In the genomic region with DNA sequence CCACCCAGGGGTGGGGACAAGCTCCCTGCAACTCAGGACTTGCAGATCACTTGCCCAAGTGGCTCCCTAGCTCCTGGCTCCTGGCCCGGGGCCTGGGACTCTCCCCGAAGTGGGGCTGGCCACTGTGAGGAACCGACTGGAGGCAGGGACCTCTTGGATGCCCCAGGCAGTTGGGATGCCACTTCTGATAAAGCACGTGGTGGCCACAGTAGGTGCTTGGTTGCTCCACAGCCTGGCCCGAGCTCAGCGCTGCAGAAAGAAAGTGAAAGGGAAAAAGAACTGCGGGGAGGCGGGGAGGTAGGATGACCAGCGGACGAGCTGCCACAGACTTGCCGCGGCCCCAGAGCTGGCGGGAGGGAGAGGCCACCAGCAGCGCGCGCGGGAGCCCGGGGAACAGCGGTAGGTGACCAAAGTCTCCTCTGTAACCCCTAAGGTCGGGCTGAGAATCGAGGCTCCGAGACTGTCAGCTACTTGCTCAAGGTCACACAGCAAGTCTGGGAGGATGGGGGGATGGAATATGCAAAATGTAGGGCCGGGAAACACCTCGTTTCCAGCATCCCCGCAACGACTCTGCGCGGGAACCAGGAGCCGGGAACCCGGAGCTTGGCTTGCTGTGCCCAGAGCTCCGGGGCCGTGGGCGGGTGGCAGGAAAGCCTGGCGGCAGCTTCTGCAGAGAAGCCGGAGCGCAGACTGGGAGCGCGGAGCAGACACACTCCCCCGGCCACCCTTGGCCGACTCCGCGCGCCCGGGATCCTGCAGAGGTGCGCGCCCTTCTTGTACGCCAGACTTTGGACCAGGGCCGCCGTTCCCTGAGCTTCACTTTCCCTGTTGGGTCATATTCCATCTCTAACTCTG, we compare ENCODE assay signal across 8 cellular contexts. TPM values are rescaled to one million over a fixed set of nuclear protein-coding genes. Genes with fewer than 3 reads are reported as not detected.
DNase-seq lines count a peak whose midpoint lies in the region; ATAC-seq, FAIRE-seq and TF ChIP-seq lines count a peak whose summit lies in the region.

No MANE protein-coding gene starts in this region.

- H3K36me3 ChIP-seq in astrocyte (ENCODE audit: insufficient read depth, low read length) (no peaks in the 10 kb centered on the region), spleen (peaks cover 0 to 17% (median 12%) of the 10 kb centered on the region in 6 donors)

- H3K4me1 Mint-ChIP-seq in activated T-cell treated with anti-CD3 and anti-CD28 coated beads, Interleukin-2, amount 50 U/mL, for 4 hours (ENCODE audit: low read depth) = peaks cover 66% of the 10 kb centered on the region
- H3K4me1 Mint-ChIP-seq in IgD-negative memory B cell (peaks cover 40 to 51% (median 46%) of the 10 kb centered on the region in 3 donors), astrocyte (ENCODE audit: low read depth, unreplicated experiment) (no peaks in the 10 kb centered on the region)

- DNase-seq in activated T-cell treated with anti-CD3 and anti-CD28 coated beads, Interleukin-2, amount 50 U/mL, for 4 hours = no peak
- DNase-seq in activated T-cell treated with anti-CD3 and anti-CD28 coated beads for 4 hours (no peak), astrocyte (ENCODE audit: low read depth) (no peak), spleen (peak; percentile 89), SW 1271 (lab: John Stamatoyannopoulos, UW) (no peak)

- H3K27me3 ChIP-seq in astrocyte (ENCODE audit: insufficient read depth, low read length) = peaks cover 20% of the 10 kb centered on the region
- peaks cover 0 to 21% (median 0%) of the 10 kb centered on the region in 7 donors for H3K27me3 ChIP-seq in spleen (replicated peaks in 1 of 7)

- peak overlapping the region; percentile 90 for H3K4me3 Mint-ChIP-seq in activated T-cell treated with anti-CD3 and anti-CD28 coated beads, Interleukin-2, amount 50 U/mL, for 4 hours
- H3K4me3 Mint-ChIP-seq in IgD-negative memory B cell (peak overlapping the region; percentile 90 to 100 (median 99)), astrocyte (ENCODE audit: unreplicated experiment) (no peak overlapping the region)

- intact Hi-C loops in spleen (cut with DNase I; ENCODE audit: low total_unique reads) = loop anchor here (5.0 kb wide), 1 partner anchor 137 kb away; the partner anchor contains the start of gene NUBP1

- 0 to 4% (median 0%) methylated on average over 38 to 49 of the region's 49 CpGs for WGBS in spleen, 5 donors

- H3K36me3 Mint-ChIP-seq in activated T-cell treated with anti-CD3 and anti-CD28 coated beads, Interleukin-2, amount 50 U/mL, for 4 hours (ENCODE audit: insufficient read depth) = no peaks in the 10 kb centered on the region
- H3K36me3 Mint-ChIP-seq in IgD-negative memory B cell = peaks cover 18% of the 10 kb centered on the region
- no peaks in the 10 kb centered on the region for H3K36me3 Mint-ChIP-seq in astrocyte (ENCODE audit: low read depth, unreplicated experiment)

- no peaks in the 10 kb centered on the region for H3K9me3 ChIP-seq in astrocyte (ENCODE audit: insufficient read depth, low read depth, low read length)
- H3K9me3 ChIP-seq in iPS-18c (ENCODE audit: control insufficient read depth, insufficient read depth, low read length) = no peaks in the 10 kb centered on the region
- H3K9me3 ChIP-seq in spleen = no peaks in the 10 kb centered on the region

- H2AFZ ChIP-seq in astrocyte (ENCODE audit: low read depth, low read length) = peak overlapping the region; percentile 63

- H3K9me3 Mint-ChIP-seq in activated T-cell treated with anti-CD3 and anti-CD28 coated beads, Interleukin-2, amount 50 U/mL, for 4 hours = no peaks in the 10 kb centered on the region
- H3K9me3 Mint-ChIP-seq in IgD-negative memory B cell = no peaks in the 10 kb centered on the region
- peaks cover 9% of the 10 kb centered on the region for H3K9me3 Mint-ChIP-seq in astrocyte (ENCODE audit: unreplicated experiment)

- H3K79me2 ChIP-seq in astrocyte (ENCODE audit: insufficient read depth, low read length) = no peaks in the 10 kb centered on the region

- H3K27ac ChIP-seq in astrocyte (ENCODE audit: low read depth, low read length) (no peak overlapping the region), spleen (peak overlapping the region; percentile 55 to 91 (median 82))

- peak in 1 of 3 donors; percentile 30 for TF ChIP-seq POLR2A in spleen (IDR thresholded peaks at IDR 0.05)

- H3K4me1 ChIP-seq in astrocyte (ENCODE audit: insufficient read depth, low read length) (peaks cover 19% of the 10 kb centered on the region), spleen (peaks cover 24 to 99% (median 88%) of the 10 kb centered on the region in 6 donors)

- TF ChIP-seq CTCF in astrocyte (IDR thresholded peaks at IDR 0.05; ENCODE audit: insufficient read depth, low read depth, low read length) (no peak), spleen (IDR thresholded peaks at IDR 0.05 in 8 of 11, conservative IDR thresholded peaks at IDR 0.05 in 3 of 11) (no peak)

- no peaks in the 10 kb centered on the region for H4K20me1 ChIP-seq in astrocyte (ENCODE audit: insufficient read depth, low read length)

- H3K4me3 ChIP-seq in astrocyte (ENCODE audit: insufficient read depth, low read depth, low read length) (peak overlapping the region; percentile 53), iPS-18c (ENCODE audit: insufficient read depth, low read depth, low read length) (peak overlapping the region; percentile 43), spleen (peak overlapping the region; percentile 50 to 94 (median 88))

- ATAC-seq in activated T-cell treated with anti-CD3 and anti-CD28 coated beads, Interleukin-2, amount 50 U/mL, for 4 hours = peak; percentile 22 to 31
- ATAC-seq in HG03342 (IDR thresholded peaks at IDR 0.05; ENCODE audit: unreplicated experiment) = no peak

- H3K27ac Mint-ChIP-seq in IgD-negative memory B cell = peak overlapping the region; percentile 45 to 94 (median 91)
- H3K27ac Mint-ChIP-seq in astrocyte (ENCODE audit: unreplicated experiment) = no peak overlapping the region

- H3K27me3 Mint-ChIP-seq in activated T-cell treated with anti-CD3 and anti-CD28 coated beads, Interleukin-2, amount 50 U/mL, for 4 hours (ENCODE audit: low read depth) = peaks cover 53% of the 10 kb centered on the region
- H3K27me3 Mint-ChIP-seq in IgD-negative memory B cell = no peaks in the 10 kb centered on the region
- H3K27me3 Mint-ChIP-seq in astrocyte (ENCODE audit: low read depth, unreplicated experiment) = peaks cover 69% of the 10 kb centered on the region

- no peak for FAIRE-seq in astrocyte (lab: Jason Lieb, UNC)

- H3K9ac ChIP-seq in astrocyte (ENCODE audit: low read length) = peak overlapping the region; percentile 52

- peak overlapping the region; percentile 91 for H3K4me2 ChIP-seq in astrocyte (ENCODE audit: low read length)

RNA-seq across cellular contexts. Expression of gene CIITA, which starts 1.9 kb away (rescaled TPM):
- 1 to 10 TPM; 2.4 to 3.6 (median 2.5) TPM for total RNA-seq in activated T-cell treated with anti-CD3 and anti-CD28 coated beads, Interleukin-2, amount 50 U/mL, for 4 hours
- polyA plus RNA-seq in IgD-negative memory B cell (173 TPM), spleen (10 to 100 TPM; 67.0 to 93.6 (median 81.8) TPM)
- total RNA-seq in astrocyte (not detected in 2 replicates), spleen (100 to 1,000 TPM in 6 of 7 donors, 10 to 100 TPM in 1; 88.0 to 179 (median 143) TPM)

Comparison
In these comparisons a context has a peak if more than half of its experiments do, and no peak if none do; other contexts are left out.
1. RNA of gene CIITA, which starts 1.9 kb away (total RNA-seq): 88.0 to 179 TPM in spleen; 2.4 to 3.6 TPM in activated T-cell treated with anti-CD3 and anti-CD28 coated beads, Interleukin-2, amount 50 U/mL, for 4 hours and not detected in astrocyte; every median in the first group is over 10 times any median in the second.
2. Peak in every context shown above with its lines, with median percentiles within 50 percentile points of each other: H3K4me3 ChIP-seq.